In genomic region chr18:53644799-53645471, GRCh38 we compare ENCODE assay signal across 24 cellular contexts.
"Had no signal": no experiment of that assay in that cellular context is flagged by ENCODE, and none has a peak within 500 bp of the region (broad histone marks: within the 10 kb centered on the region; RNA-seq: fewer than 3 reads in every experiment).

No MANE protein-coding gene starts in this region.

- H3K27me3 ChIP-seq: esophagus squamous epithelium, neural progenitor cell, tibial nerve, upper lobe of right lung, uterus had no signal

- ATAC-seq: effector memory CD8-positive, alpha-beta T cell; naive thymus-derived CD4-positive, alpha-beta T cell; right cardiac atrium; stimulated activated naive B cell treated with anti-CD40 and anti-IgM and Interleukin-4, amounts not matched to agents 10 μg/mL and 1 μg/mL and 100 μg/mL, for 72 hours; upper lobe of right lung had no signal

- H3K36me3 ChIP-seq: esophagus squamous epithelium, neural progenitor cell, prostate gland, thoracic aorta, tibial nerve, upper lobe of right lung, uterus had no signal

- H3K9ac ChIP-seq: neural progenitor cell had no signal

- H3K27ac ChIP-seq: coronary artery, esophagus squamous epithelium, neural progenitor cell, prostate gland, skin epidermis, thoracic aorta, tibial nerve, upper lobe of right lung, uterus had no signal

- H3K4me2 ChIP-seq: neural progenitor cell had no signal

- H3K4me1 ChIP-seq: esophagus squamous epithelium, prostate gland, tibial nerve, upper lobe of right lung, uterus had no signal

- H3K4me3 ChIP-seq: coronary artery, esophagus squamous epithelium, neural progenitor cell, prostate gland, skin epidermis, thoracic aorta, tibial nerve, upper lobe of right lung, uterus had no signal

- DNase-seq: dermis blood vessel endothelial cell; effector memory CD8-positive, alpha-beta T cell; erythroblast; esophagus squamous epithelium; hypothalamus; immature natural killer cell; islet precursor cell; kidney glomerular epithelial cell; mesenchymal stem cell; midbrain; naive thymus-derived CD4-positive, alpha-beta T cell; nucleus accumbens; right cardiac atrium; stimulated activated CD4-positive, alpha-beta T cell treated with anti-CD3 and anti-CD28 coated beads, Interleukin-15, amount 100 ng/mL, for 24 hours; stimulated activated CD4-positive, alpha-beta T cell treated with anti-CD3 and anti-CD28 coated beads, Interleukin-2, amount 100 ng/mL, for 48 hours; stimulated activated naive B cell treated with anti-CD40 and anti-IgM and Interleukin-4, amounts not matched to agents 10 μg/mL and 1 μg/mL and 100 μg/mL, for 72 hours; upper lobe of right lung; uterus had no signal

- H3K9me3 ChIP-seq: esophagus squamous epithelium, prostate gland, thoracic aorta, upper lobe of right lung had no signal
